ENCODE assay signal across 13 cellular contexts in genomic region chr13:112069063-112069726, GRCh38. TPM values are rescaled to one million over a fixed set of nuclear protein-coding genes. Genes with fewer than 3 reads are reported as not detected.
DNase-seq lines count a peak whose midpoint lies in the region; ATAC-seq and TF ChIP-seq lines count a peak whose summit lies in the region.
"Had no signal": no experiment of that assay in that cellular context is flagged by ENCODE, and none has a peak within 500 bp of the region (broad histone marks: within the 10 kb centered on the region; RNA-seq: fewer than 3 reads in every experiment).

No MANE protein-coding gene starts in this region.

- no peak for ATAC-seq in WTC11
- ATAC-seq: HCT116 had no signal

- peak overlapping the region; percentile 83 for H3K27ac Mint-ChIP-seq in activated naive CD4-positive, alpha-beta T cell treated with anti-CD3 and anti-CD28 coated beads, Interleukin-2, amount 10 ng/mL, durations not matched to agents 7 days and 5 days
- H3K27ac Mint-ChIP-seq in WTC11, result no peak overlapping the region

- H3K27me3 ChIP-seq in testis, result peaks cover 7% of the 10 kb centered on the region

- no peak for TF ChIP-seq CTCF in WTC11 (IDR thresholded peaks at IDR 0.05)
- TF ChIP-seq CTCF in testis (IDR thresholded peaks at IDR 0.05), result no peak

- POLR2A ChIA-PET in WTC11 (lab: Charles Lee), result no interaction called here

- peak overlapping the region; percentile 40 for H3K4me3 Mint-ChIP-seq in activated naive CD4-positive, alpha-beta T cell treated with anti-CD3 and anti-CD28 coated beads, Interleukin-2, amount 10 ng/mL, durations not matched to agents 7 days and 5 days
- peak overlapping the region; percentile 57 for H3K4me3 Mint-ChIP-seq in WTC11

- peak overlapping the region; percentile 0; the same call in 1 of the 2 replicates for H3K4me3 ChIP-seq in iPS-18c (ENCODE audit: insufficient read depth, low read depth, low read length)
- H3K4me3 ChIP-seq in testis, result peak overlapping the region; percentile 34 to 42

- H3K36me3 ChIP-seq in testis (ENCODE audit: low read depth, missing control alignments), result no peaks in the 10 kb centered on the region

- peaks cover 89% of the 10 kb centered on the region for H3K27me3 Mint-ChIP-seq in activated naive CD4-positive, alpha-beta T cell treated with anti-CD3 and anti-CD28 coated beads, Interleukin-2, amount 10 ng/mL, durations not matched to agents 7 days and 5 days
- H3K27me3 Mint-ChIP-seq in WTC11 (ENCODE audit: low read depth), result peaks cover 72% of the 10 kb centered on the region

- WGBS in testis, 2 donors, result 3 to 6% methylated on average over 20 to 32 of the region's 32 CpGs

- H3K36me3 Mint-ChIP-seq in activated naive CD4-positive, alpha-beta T cell treated with anti-CD3 and anti-CD28 coated beads, Interleukin-2, amount 10 ng/mL, durations not matched to agents 7 days and 5 days, result peaks cover 16% of the 10 kb centered on the region
- H3K36me3 Mint-ChIP-seq in WTC11, result no peaks in the 10 kb centered on the region

- H3K9me3 ChIP-seq in iPS-18c (ENCODE audit: control insufficient read depth, insufficient read depth, low read length) (peaks cover 2% of the 10 kb centered on the region), testis (no peaks in the 10 kb centered on the region)

- no peak for TF ChIP-seq POLR2A in testis (IDR thresholded peaks at IDR 0.05)

- CTCF ChIA-PET in activated naive CD4-positive, alpha-beta T cell treated with anti-CD3 and anti-CD28 coated beads, Interleukin-2, amount 10 ng/mL, durations not matched to agents 7 days and 5 days (lab: Charles Lee), result no interaction called here
- CTCF ChIA-PET in WTC11 (lab: Charles Lee), result no interaction called here

- H3K27ac ChIP-seq in testis, result peak overlapping the region in 1 of 2 donors; percentile 35

- DNase-seq in activated naive CD4-positive, alpha-beta T cell treated with anti-CD3 and anti-CD28 coated beads, Interleukin-2, amount 10 ng/mL, durations not matched to agents 7 days and 5 days, result no peak
- no peak for DNase-seq in activated naive CD4-positive, alpha-beta T cell (lab: John Stamatoyannopoulos, UW)
- DNase-seq in WTC11 (ENCODE audit: low spot score) (no peak), testis (no peak), NCI-H226 (no peak), NOMO-1 treated with DMSO at 0.1 percent for 48 hours (lab: John Stamatoyannopoulos, UW; ENCODE audit: unreplicated experiment) (no peak)
- DNase-seq in activated CD4-positive, CD25-positive, alpha-beta regulatory T cell treated with anti-CD3 and anti-CD28 coated beads, Interleukin-2, amount 50 U/mL, for 72 hours, result no peak
- DNase-seq: activated effector memory CD4-positive, alpha-beta T cell treated with Interleukin-2 at 50 U/mL for 16 hours; islet precursor cell; RPMI8226 had no signal

- intact Hi-C loops in testis (cut with DNase I; ENCODE audit: low total_unique reads), result no loop called here

- H3K4me1 Mint-ChIP-seq in activated naive CD4-positive, alpha-beta T cell treated with anti-CD3 and anti-CD28 coated beads, Interleukin-2, amount 10 ng/mL, durations not matched to agents 7 days and 5 days, result no peaks in the 10 kb centered on the region
- peaks cover 45% of the 10 kb centered on the region for H3K4me1 Mint-ChIP-seq in WTC11

- no peaks in the 10 kb centered on the region for H3K4me1 ChIP-seq in testis

- H3K9me3 Mint-ChIP-seq in activated naive CD4-positive, alpha-beta T cell treated with anti-CD3 and anti-CD28 coated beads, Interleukin-2, amount 10 ng/mL, durations not matched to agents 7 days and 5 days, result peaks cover 11% of the 10 kb centered on the region
- no peaks in the 10 kb centered on the region for H3K9me3 Mint-ChIP-seq in WTC11

TF ChIP-seq in WTC11, 78 proteins besides CTCF, POLR2A, EP300 and RAD21 (continues in another document):
- TF ChIP-seq MYBL2 (CRISPR knock-in tag; IDR thresholded peaks at IDR 0.05) (no peak), JUN (CRISPR knock-in tag; IDR thresholded peaks at IDR 0.05) (no peak), JAZF1 (CRISPR knock-in tag; IDR thresholded peaks at IDR 0.05) (no peak), HMGA2 (CRISPR knock-in tag; IDR thresholded peaks at IDR 0.05) (no peak), CDX4 (CRISPR knock-in tag; IDR thresholded peaks at IDR 0.05; ENCODE audit: borderline replicate concordance) (no peak), RORB (CRISPR knock-in tag; IDR thresholded peaks at IDR 0.05) (no peak), FOXJ3 (CRISPR knock-in tag; IDR thresholded peaks at IDR 0.05; ENCODE audit: borderline replicate concordance) (no peak), ZNF423 (CRISPR knock-in tag; IDR thresholded peaks at IDR 0.05) (no peak), ZBTB21 (CRISPR knock-in tag; IDR thresholded peaks at IDR 0.05; ENCODE audit: borderline replicate concordance) (no peak), ZNF512 (CRISPR knock-in tag; IDR thresholded peaks at IDR 0.05; ENCODE audit: borderline replicate concordance) (no peak), ATF1 (CRISPR knock-in tag; IDR thresholded peaks at IDR 0.05) (no peak), PRRX2 (CRISPR knock-in tag; IDR thresholded peaks at IDR 0.05) (no peak), ESRRA (CRISPR knock-in tag; IDR thresholded peaks at IDR 0.05; ENCODE audit: borderline replicate concordance) (no peak), GTF2I (CRISPR knock-in tag; conservative IDR thresholded peaks at IDR 0.05) (no peak), ZNF121 (CRISPR knock-in tag; IDR thresholded peaks at IDR 0.05) (no peak), AR (CRISPR knock-in tag; IDR thresholded peaks at IDR 0.05) (no peak), AFF4 (CRISPR knock-in tag; IDR thresholded peaks at IDR 0.05; ENCODE audit: borderline replicate concordance) (no peak)

RNA-seq across cellular contexts. Expression of gene SOX1, which starts 2.2 kb away (rescaled TPM):
- 0.15 to 0.25 TPM (median 0.18 TPM) in 3 replicates for total RNA-seq in WTC11 (2021)
- 1 to 10 TPM; 4.6 TPM for total RNA-seq in testis
- 1.7 TPM for polyA plus RNA-seq in testis (ENCODE audit: insufficient read depth, low read depth, low replicate concordance)
- polyA plus RNA-seq: BJ had no signal
